ENCODE assay signal across 8 cellular contexts in the genomic region with DNA sequence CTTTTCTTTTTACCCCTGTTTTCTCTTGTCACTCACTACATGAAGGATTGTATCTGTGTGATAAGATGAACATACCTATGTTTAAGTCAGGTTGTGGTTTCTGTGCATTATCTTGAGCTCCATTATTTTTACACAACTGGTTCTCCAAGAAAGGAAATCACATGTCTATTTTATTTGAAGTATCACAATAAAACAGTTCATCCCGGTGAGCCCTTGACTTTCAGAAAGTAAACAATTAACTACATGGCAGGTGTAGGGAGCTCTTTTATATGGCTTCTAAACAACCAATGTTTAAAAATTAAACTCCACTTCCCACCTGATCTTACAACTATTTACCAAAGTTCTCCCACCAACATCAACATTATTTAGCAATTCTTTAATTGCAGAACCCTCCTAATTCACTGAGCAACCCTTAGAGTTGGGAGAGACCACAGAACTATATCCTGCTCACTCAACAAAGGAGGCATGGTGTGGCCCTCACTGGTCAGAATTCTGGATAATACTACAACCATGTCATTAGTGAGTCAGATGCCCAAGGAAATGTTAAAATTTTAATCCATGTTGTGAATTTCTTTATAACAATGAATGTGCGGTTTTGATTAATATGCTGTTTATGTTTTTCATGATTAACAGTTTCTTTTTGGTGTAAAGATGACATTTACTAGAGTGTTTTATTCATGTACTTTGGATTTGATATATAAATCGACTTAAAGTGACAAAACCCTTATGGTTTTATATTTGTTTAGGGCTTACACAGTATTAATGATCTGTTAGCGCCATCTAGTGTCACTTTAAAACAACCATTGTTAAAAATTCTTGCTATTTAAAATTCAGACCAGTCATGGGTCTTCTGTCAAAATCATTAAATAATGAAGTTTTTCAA. TPM values are rescaled to one million over a fixed set of nuclear protein-coding genes. Genes with fewer than 3 reads are reported as not detected.
DNase-seq lines count a peak whose midpoint lies in the region; ATAC-seq and TF ChIP-seq lines count a peak whose summit lies in the region.

No MANE protein-coding gene starts in this region.

- H3K36me3 ChIP-seq in brain microvascular endothelial cell (replicated peaks) (no peaks in the 10 kb centered on the region), right lobe of liver (no peaks in the 10 kb centered on the region)

- H3K4me3 ChIP-seq in brain microvascular endothelial cell (ENCODE audit: low read depth, low read length) (no peak overlapping the region), right lobe of liver (no peak overlapping the region)

- ATAC-seq in right lobe of liver = peak; percentile 59 to 73 (median 69)

- in situ Hi-C loops in ACHN (cut with HindIII; ENCODE audit: low pct_ligation_motif_present, low pct_unique_long_range_greater_than_20kb, low sequenced_read_pairs) = no loop called here
- in situ Hi-C loops in GM13977 (cut with MboI; ENCODE audit: low pct_unique_long_range_greater_than_20kb, low sequenced_read_pairs, unreplicated experiment) = no loop called here
- in situ Hi-C loops in brain microvascular endothelial cell (cut with HindIII; ENCODE audit: low pct_ligation_motif_present, low sequenced_read_pairs) = no loop called here

- TF ChIP-seq CTCF in GM13977 (IDR thresholded peaks at IDR 0.05; ENCODE audit: extremely low read depth, insufficient read depth, missing control alignments) = peak; percentile 51
- TF ChIP-seq CTCF in brain microvascular endothelial cell (IDR thresholded peaks at IDR 0.05; ENCODE audit: low read depth, low read length, missing control alignments) = peak; percentile 24
- TF ChIP-seq CTCF in right lobe of liver (IDR thresholded peaks at IDR 0.05) = peak; percentile 57 to 69 (median 66)

- no peaks in the 10 kb centered on the region for H3K9me3 ChIP-seq in right lobe of liver

- TF ChIP-seq POLR2A in right lobe of liver (IDR thresholded peaks at IDR 0.05) = no peak

- intact Hi-C loops in right lobe of liver (cut with DNase I) = no loop called here
- intact Hi-C loops in posterior cingulate gyrus (cut with DNase I) = loop anchor here (2.0 to 5.0 kb wide), 2 partner anchors 325 to 379 kb away; partner anchors contain the start of gene CARMIL1

- H3K4me1 ChIP-seq in right lobe of liver = no peaks in the 10 kb centered on the region

- no peak overlapping the region for H3K27ac ChIP-seq in brain microvascular endothelial cell
- no peak overlapping the region for H3K27ac ChIP-seq in right lobe of liver

- DNase-seq in ACHN (peak; percentile 53), GM13977 (ENCODE audit: low spot score) (peak; percentile 40), NCI-H460 (ENCODE audit: extremely low read depth, low read depth) (peak; percentile 32), brain microvascular endothelial cell (no peak), right lobe of liver (no peak), posterior cingulate gyrus (no peak)
- DNase-seq in stimulated activated CD4-positive, alpha-beta T cell treated with anti-CD3 and anti-CD28 coated beads, Interleukin-4, amount 100 ng/mL, for 4 hours = no peak
- DNase-seq in activated naive CD4-positive, alpha-beta T cell treated with anti-CD3 and anti-CD28 coated beads, Interleukin-2, amount 50 U/mL, for 16 hours = no peak

- WGBS in right lobe of liver (ENCODE audit: insufficient coverage, low coverage, low lambda C conversion rate, missing lambda C conversion rate) = 18% methylated on average over 4 of the region's 4 CpGs

- H3K27me3 ChIP-seq in brain microvascular endothelial cell (replicated peaks) (no peaks in the 10 kb centered on the region), right lobe of liver (no peaks in the 10 kb centered on the region)

RNA-seq across cellular contexts. Expression of gene SCGN, which starts 50.0 kb away (rescaled TPM):
- not detected in 2 replicates for total RNA-seq in NCI-H460 (2014; rRNA removed; shearing (Covaris generic))
- polyA plus RNA-seq in NCI-H460 (2014; cell fraction: nucleus; rRNA removed) = not detected in 2 replicates
- 1 to 10 TPM in 3 of 6 experiments, under 1 TPM in 3; 0.74 to 2.2 (median 0.99) TPM for total RNA-seq in right lobe of liver

Comparison
In these comparisons a context has a peak if more than half of its experiments do, and no peak if none do; other contexts are left out.
1. DNase-seq: peak in ACHN (single experiment), GM13977 (single experiment) and NCI-H460 (single experiment); none in brain microvascular endothelial cell (single experiment), right lobe of liver (0 of 3), stimulated activated CD4-positive, alpha-beta T cell treated with anti-CD3 and anti-CD28 coated beads, Interleukin-4, amount 100 ng/mL, for 4 hours (0 of 2), posterior cingulate gyrus (0 of 10) and activated naive CD4-positive, alpha-beta T cell treated with anti-CD3 and anti-CD28 coated beads, Interleukin-2, amount 50 U/mL, for 16 hours (single experiment).
2. Peak in every context shown above with its lines, with median percentiles within 50 percentile points of each other: CTCF ChIP-seq.